Comparison of ENCODE assay signal across 8 cellular contexts in genomic region chr4:112817933-112818921, GRCh38.
DNase-seq lines count a peak whose midpoint lies in the region; ATAC-seq, FAIRE-seq and TF ChIP-seq lines count a peak whose summit lies in the region.

No MANE protein-coding gene starts in this region.

- no peaks in the 10 kb centered on the region for H3K36me3 Mint-ChIP-seq in endothelial cell (ENCODE audit: low read depth, unreplicated experiment)

- peak overlapping the region; percentile 63 for H3K9ac ChIP-seq in mesendoderm (ENCODE audit: low read length)

- no peaks in the 10 kb centered on the region for H3K36me3 ChIP-seq in mesendoderm (ENCODE audit: control insufficient read depth, insufficient read depth, low read length)

- H3K4me1 ChIP-seq in mesendoderm (ENCODE audit: control insufficient read depth, low read depth, low read length): no peaks in the 10 kb centered on the region

- H3K18ac ChIP-seq in mesendoderm (ENCODE audit: low read length): peak overlapping the region; percentile 44

- H2BK5ac ChIP-seq in mesendoderm (ENCODE audit: low read length): no peak overlapping the region

- peak overlapping the region; percentile 16 for H3K4me3 ChIP-seq in mesendoderm (ENCODE audit: low read length)

- TF ChIP-seq CTCF in endothelial cell (IDR thresholded peaks at IDR 0.05; ENCODE audit: unreplicated experiment): no peak

- no peaks in the 10 kb centered on the region for H3K27me3 Mint-ChIP-seq in endothelial cell (ENCODE audit: unreplicated experiment)

- H4K5ac ChIP-seq in mesendoderm (ENCODE audit: low read length): no peak overlapping the region

- ATAC-seq in GM18511 (IDR thresholded peaks at IDR 0.05; ENCODE audit: unreplicated experiment) (peak; percentile 94), HG02884 (IDR thresholded peaks at IDR 0.05; ENCODE audit: unreplicated experiment) (peak; percentile 91)
- peak; percentile 95 for ATAC-seq in stimulated activated naive CD8-positive, alpha-beta T cell treated with anti-CD3 and anti-CD28 coated beads, Interleukin-15, Interleukin-2, amounts not matched to agents 100 U/mL and 50 U/mL, for 24 hours

- H2AK5ac ChIP-seq in mesendoderm (ENCODE audit: low read length): no peak overlapping the region

- H3K23ac ChIP-seq in mesendoderm (ENCODE audit: low read length): peak overlapping the region; percentile 38

- H3K79me2 ChIP-seq in mesendoderm (ENCODE audit: control insufficient read depth, insufficient read depth, low read length): peaks cover 2% of the 10 kb centered on the region

- peak overlapping the region; percentile 75 for H3K56ac ChIP-seq in mesendoderm (ENCODE audit: low read length)

- no CpG with 5 or more reads among the region's 16 CpGs for WGBS in mesendoderm (ENCODE audit: extremely low coverage, insufficient coverage, low lambda C conversion rate)

- no peaks in the 10 kb centered on the region for H3K9me3 Mint-ChIP-seq in endothelial cell (ENCODE audit: unreplicated experiment)

- peak overlapping the region; percentile 55 for H3K27ac ChIP-seq in mesendoderm (ENCODE audit: low read depth, low read length)

- H3K4me3 Mint-ChIP-seq in endothelial cell (ENCODE audit: unreplicated experiment): peak overlapping the region; percentile 15

- peak overlapping the region; percentile 16 for H3K4me2 ChIP-seq in mesendoderm (ENCODE audit: low read length)

- peaks cover 11% of the 10 kb centered on the region for H3K4me1 Mint-ChIP-seq in endothelial cell (ENCODE audit: unreplicated experiment)

- H2BK120ac ChIP-seq in mesendoderm (ENCODE audit: low read depth, low read length): no peak overlapping the region

- H2BK15ac ChIP-seq in mesendoderm (replicated peaks; ENCODE audit: low read depth): no peak overlapping the region

- no peak overlapping the region for H4K8ac ChIP-seq in mesendoderm (ENCODE audit: low read depth, low read length)

- H3K27ac Mint-ChIP-seq in endothelial cell (ENCODE audit: unreplicated experiment): no peak overlapping the region

- no peaks in the 10 kb centered on the region for H3K27me3 ChIP-seq in mesendoderm (ENCODE audit: insufficient read depth, low read length, poor library complexity)

- peak; percentile 81 for FAIRE-seq in TTC549 (lab: Jason Lieb, UNC)

- H3K79me1 ChIP-seq in mesendoderm (ENCODE audit: low read length): peaks cover 1% of the 10 kb centered on the region

- H3K4ac ChIP-seq in mesendoderm (ENCODE audit: low read depth, low read length): no peak overlapping the region

- DNase-seq in AG08396 (ENCODE audit: low spot score) (peak; percentile 88), NCI-H2029 (lab: John Stamatoyannopoulos, UW) (peak; percentile 66), endothelial cell (ENCODE audit: low spot score) (peak; percentile 53), mesendoderm (peak; percentile 98)
- DNase-seq in stimulated activated naive CD8-positive, alpha-beta T cell treated with anti-CD3 and anti-CD28 coated beads, Interleukin-15, Interleukin-2, amounts not matched to agents 100 U/mL and 50 U/mL, for 24 hours: peak; percentile 68

Comparison
In these comparisons a context has a peak if more than half of its experiments do, and no peak if none do; other contexts are left out.
1. Peak in every context shown above with its lines: DNase-seq, ATAC-seq, H3K4me3 ChIP-seq and H3K27ac ChIP-seq.